ENCODE assay signal across 8 cellular contexts in genomic region chr6:15691250-15691869, GRCh38. TPM values are rescaled to one million over a fixed set of nuclear protein-coding genes. Genes with fewer than 3 reads are reported as not detected.
DNase-seq lines count a peak whose midpoint lies in the region; ATAC-seq, FAIRE-seq and TF ChIP-seq lines count a peak whose summit lies in the region.

No MANE protein-coding gene starts in this region.

- H3K9ac ChIP-seq in keratinocyte (ENCODE audit: control insufficient read depth, extremely low read depth, insufficient read depth, low read length) = no peak overlapping the region

- no peaks in the 10 kb centered on the region for H3K4me1 ChIP-seq in keratinocyte (ENCODE audit: control insufficient read depth, extremely low read depth, insufficient read depth, low read length)

- H4K20me1 ChIP-seq in keratinocyte (ENCODE audit: control insufficient read depth, extremely low read depth, insufficient read depth, low read length) = no peaks in the 10 kb centered on the region

- H3K4me3 ChIP-seq in AG04449 (ENCODE audit: low read depth, low read length) (no peak overlapping the region), WERI-Rb-1 (ENCODE audit: low read depth, low read length) (no peak overlapping the region), bronchial epithelial cell (ENCODE audit: low read depth, low read length) (no peak overlapping the region), keratinocyte (ENCODE audit: control insufficient read depth in 2 of 3, extremely low read depth in 1 of 3, insufficient read depth in 2 of 3, low read depth in 1 of 3, low read length in 3 of 3) (no peak overlapping the region)

- H2AFZ ChIP-seq in keratinocyte (ENCODE audit: control insufficient read depth, low read length) = no peak overlapping the region

- H3K36me3 ChIP-seq in WERI-Rb-1 (no peaks in the 10 kb centered on the region), bronchial epithelial cell (ENCODE audit: control insufficient read depth, insufficient read depth, low read length) (no peaks in the 10 kb centered on the region), keratinocyte (ENCODE audit: control insufficient read depth in 2 of 2, extremely low read depth in 1 of 2, insufficient read depth in 2 of 2, low read length in 2 of 2) (no peaks in the 10 kb centered on the region)

- TF ChIP-seq CTCF in AG04449 (IDR thresholded peaks at IDR 0.05; ENCODE audit: insufficient read depth, low read length, missing control alignments) (peak; percentile 99), WERI-Rb-1 (IDR thresholded peaks at IDR 0.05; ENCODE audit: low read depth, low read length) (peak; percentile 100), bronchial epithelial cell (IDR thresholded peaks at IDR 0.05; ENCODE audit: insufficient read depth, low read length, severe bottlenecking) (peak; percentile 100), keratinocyte (optimal IDR thresholded peaks at IDR 0.05 in 1 of 3, IDR thresholded peaks at IDR 0.05 in 1 of 3, conservative IDR thresholded peaks at IDR 0.05 in 1 of 3; ENCODE audit: extremely low read depth in 1 of 3, insufficient read depth in 2 of 3, low read length in 3 of 3) (peak; percentile 100)

- H3K27me3 ChIP-seq in WERI-Rb-1 (ENCODE audit: insufficient read depth, low read depth, severe bottlenecking) = no peaks in the 10 kb centered on the region
- H3K27me3 ChIP-seq in bronchial epithelial cell (ENCODE audit: control insufficient read depth, insufficient read depth, low read length) = no peaks in the 10 kb centered on the region
- no peaks in the 10 kb centered on the region for H3K27me3 ChIP-seq in keratinocyte (ENCODE audit: control insufficient read depth, extremely low read depth, insufficient read depth, low read length)

- FAIRE-seq in bronchial epithelial cell (lab: Jason Lieb, UNC) = peak; percentile 36
- peak; percentile 82 for FAIRE-seq in keratinocyte (lab: Jason Lieb, UNC)

- H3K79me2 ChIP-seq in keratinocyte (ENCODE audit: control insufficient read depth, insufficient read depth, low read length) = no peaks in the 10 kb centered on the region

- no peak overlapping the region for H3K4me2 ChIP-seq in keratinocyte (ENCODE audit: control insufficient read depth, extremely low read depth, insufficient read depth, low read depth, low read length)

- H3K9me3 ChIP-seq in WERI-Rb-1 (ENCODE audit: severe bottlenecking) = peaks cover 7% of the 10 kb centered on the region
- H3K9me3 ChIP-seq in keratinocyte (ENCODE audit: control insufficient read depth, low read depth, low read length) = no peaks in the 10 kb centered on the region

- dilution Hi-C loops in keratinocyte (cut with MboI; ENCODE audit: extremely low pct_ligation_motif_present, low sequenced_read_pairs) = loop anchor here (25.0 kb wide), 1 partner anchor 496 kb away; no protein-coding TSS in a partner anchor

- CTCF ChIA-PET in AG04449 (lab: Yijun Ruan, JAX) = interaction anchor here (0.6 to 7.6 kb wide), 35 partner anchors 9 to 586 kb away, joined by 3 to 145 read pairs (median 3); partner anchors contain the start of gene MYLIP

- H3K27ac ChIP-seq in WERI-Rb-1 = peak overlapping the region; percentile 47
- H3K27ac ChIP-seq in keratinocyte (ENCODE audit: control insufficient read depth, insufficient read depth, low read length) = no peak overlapping the region

- H3K9me1 ChIP-seq in keratinocyte (ENCODE audit: control insufficient read depth, extremely low read depth, insufficient read depth, low read length) = no peaks in the 10 kb centered on the region

- ATAC-seq in GM18867 (IDR thresholded peaks at IDR 0.05; ENCODE audit: unreplicated experiment) (peak; percentile 96), HG03135 (IDR thresholded peaks at IDR 0.05; ENCODE audit: unreplicated experiment) (peak; percentile 79)

- DNase-seq in AG04449 (ENCODE audit: low read depth, low spot score) (peak; percentile 46), NCI-H2196 treated with DMSO at 0.1 percent for 48 hours (lab: John Stamatoyannopoulos, UW; ENCODE audit: unreplicated experiment) (peak; percentile 85), WERI-Rb-1 (peak; percentile 94), bronchial epithelial cell (ENCODE audit: low read depth) (peak; percentile 69), keratinocyte (ENCODE audit: low read depth, low spot score) (peak; percentile 21)
- DNase-seq in stimulated activated CD4-positive, alpha-beta T cell treated with anti-CD3 and anti-CD28 coated beads, Interleukin-15, amount 100 ng/mL, for 48 hours (ENCODE audit: low read depth in 2 of 2) = peak; percentile 76 to 77

- POLR2A ChIA-PET in AG04449 (lab: Yijun Ruan, JAX) = no interaction called here

RNA-seq across cellular contexts. Expression of gene DTNBP1, which starts 28.5 kb away (rescaled TPM):
- 6.3 and 11.0 TPM in 2 replicates for total RNA-seq in bronchial epithelial cell
- 11.2 to 17.9 TPM (median 11.5 TPM) in 3 replicates for polyA plus RNA-seq in keratinocyte
- polyA plus RNA-seq in keratinocyte (2011; ENCODE audit: low read depth) = 18.8 TPM
- polyA plus RNA-seq in keratinocyte (2011; cell fraction: cytosol; rRNA removed) = 11.6 and 14.4 TPM in 2 replicates
- polyA plus RNA-seq in keratinocyte (2011; cell fraction: nucleus; rRNA removed) = 14.8 and 17.4 TPM in 2 replicates
- polyA plus RNA-seq in keratinocyte (2012; ENCODE audit: low replicate concordance) = 8.9 and 12.4 TPM in 2 replicates
- polyA minus RNA-seq in keratinocyte = 10.3 to 13.6 TPM (median 10.9 TPM) in 3 replicates
- polyA minus RNA-seq in keratinocyte (2011; cell fraction: cytosol; rRNA and poly(A)+ RNA removed) = 6.7 TPM
- 3.2 and 8.8 TPM in 2 replicates for polyA minus RNA-seq in keratinocyte (2011; cell fraction: nucleus; rRNA and poly(A)+ RNA removed)

Comparison
In these comparisons a context has a peak if more than half of its experiments do, and no peak if none do; other contexts are left out.
1. DNase-seq: peak in every context shown above with its lines; median percentile 94 in WERI-Rb-1; 85 in NCI-H2196 treated with DMSO at 0.1 percent for 48 hours; 76 in stimulated activated CD4-positive, alpha-beta T cell treated with anti-CD3 and anti-CD28 coated beads, Interleukin-15, amount 100 ng/mL, for 48 hours; 69 in bronchial epithelial cell; 46 in AG04449; 21 in keratinocyte.